ENCODE assay signal across 21 cellular contexts in genomic region chr3:128367221-128367620, GRCh38.
A peak's percentile ranks its signal among the peaks of the same experiment; 100 is the strongest.
DNase-seq lines count a peak whose midpoint lies in the region; ATAC-seq and TF ChIP-seq lines count a peak whose summit lies in the region.
"Had no signal": no experiment of that assay in that cellular context is flagged by ENCODE, and none has a peak within 500 bp of the region (broad histone marks: within the 10 kb centered on the region; RNA-seq: fewer than 3 reads in every experiment).

No MANE protein-coding gene starts in this region.

- no peak for ATAC-seq in left ventricle myocardium superior
- no peak for ATAC-seq in stimulated activated effector memory CD8-positive, alpha-beta T cell treated with anti-CD3 and anti-CD28 coated beads, Interleukin-12 subunit alpha, Interleukin-12 subunit beta, amount 100 ng/mL, for 72 hours
- no peak for ATAC-seq in GM19328 (IDR thresholded peaks at IDR 0.05; ENCODE audit: unreplicated experiment)
- ATAC-seq: Panc1 had no signal

- H3K4me1 Mint-ChIP-seq in HFFc6 (ENCODE audit: low read depth), result peaks cover 19% of the 10 kb centered on the region
- H3K4me1 Mint-ChIP-seq in chondrocyte (ENCODE audit: low read depth), result peaks cover 6% of the 10 kb centered on the region
- H3K4me1 Mint-ChIP-seq in stimulated activated effector memory CD8-positive, alpha-beta T cell treated with anti-CD3 and anti-CD28 coated beads, Interleukin-12 subunit alpha, Interleukin-12 subunit beta, amount 100 ng/mL, for 72 hours, result peaks cover 19% of the 10 kb centered on the region
- H3K4me1 Mint-ChIP-seq in endothelial cell (ENCODE audit: unreplicated experiment), result no peaks in the 10 kb centered on the region
- H3K4me1 Mint-ChIP-seq: CD14-positive monocyte had no signal

- no peaks in the 10 kb centered on the region for H3K36me3 ChIP-seq in left ventricle myocardium inferior
- H3K36me3 ChIP-seq: HAP-1 had no signal

- H3K4me3 ChIP-seq in left ventricle myocardium inferior, result no peak overlapping the region
- H3K4me3 ChIP-seq: HAP-1 had no signal

- no peak overlapping the region for H3K4me3 Mint-ChIP-seq in HFFc6
- no peak overlapping the region for H3K4me3 Mint-ChIP-seq in chondrocyte (ENCODE audit: unreplicated experiment)
- no peak overlapping the region for H3K4me3 Mint-ChIP-seq in stimulated activated effector memory CD8-positive, alpha-beta T cell treated with anti-CD3 and anti-CD28 coated beads, Interleukin-12 subunit alpha, Interleukin-12 subunit beta, amount 100 ng/mL, for 72 hours
- H3K4me3 Mint-ChIP-seq in endothelial cell (ENCODE audit: unreplicated experiment), result no peak overlapping the region
- H3K4me3 Mint-ChIP-seq: CD14-positive monocyte had no signal

- peaks cover 82% of the 10 kb centered on the region for H3K4me1 ChIP-seq in left ventricle myocardium inferior
- H3K4me1 ChIP-seq: HAP-1 had no signal

- DNase-seq in left ventricle myocardium inferior (no peak), left ventricle myocardium superior (no peak), HFFc6 (no peak), chondrocyte (ENCODE audit: low spot score) (peak; percentile 56), NCI-H226 (no peak), endothelial cell (ENCODE audit: low spot score) (no peak)
- DNase-seq in stimulated activated effector memory CD8-positive, alpha-beta T cell treated with anti-CD3 and anti-CD28 coated beads, Interleukin-12 subunit alpha, Interleukin-12 subunit beta, amount 100 ng/mL, for 72 hours (ENCODE audit: low spot score in 2 of 2), result no peak
- DNase-seq: AML-193; DMS53; KG1; NCI-H1092; NCI-H1436 treated with DMSO at 0.1 percent for 48 hours; NCI-H2029; NCI-H2227 treated with DMSO at 0.1 percent for 48 hours; NCI-H510A treated with DMSO at 0.1 percent for 48 hours; NCI-H748 treated with DMSO at 0.1 percent for 48 hours; NK-92 treated with Interleukin-12 subunit alpha and Interleukin-12 subunit beta, amount 100 ng/mL, for 24 hours had no signal

- H3K9me3 Mint-ChIP-seq in HFFc6, result no peaks in the 10 kb centered on the region
- no peaks in the 10 kb centered on the region for H3K9me3 Mint-ChIP-seq in chondrocyte (ENCODE audit: low read depth)
- H3K9me3 Mint-ChIP-seq in stimulated activated effector memory CD8-positive, alpha-beta T cell treated with anti-CD3 and anti-CD28 coated beads, Interleukin-12 subunit alpha, Interleukin-12 subunit beta, amount 100 ng/mL, for 72 hours, result no peaks in the 10 kb centered on the region
- H3K9me3 Mint-ChIP-seq in endothelial cell (ENCODE audit: unreplicated experiment), result no peaks in the 10 kb centered on the region

- no peaks in the 10 kb centered on the region for H3K36me3 Mint-ChIP-seq in HFFc6 (ENCODE audit: low read depth)
- H3K36me3 Mint-ChIP-seq in chondrocyte (ENCODE audit: low read depth), result peaks cover 7% of the 10 kb centered on the region
- no peaks in the 10 kb centered on the region for H3K36me3 Mint-ChIP-seq in stimulated activated effector memory CD8-positive, alpha-beta T cell treated with anti-CD3 and anti-CD28 coated beads, Interleukin-12 subunit alpha, Interleukin-12 subunit beta, amount 100 ng/mL, for 72 hours
- H3K36me3 Mint-ChIP-seq in endothelial cell (ENCODE audit: low read depth, unreplicated experiment), result peaks cover 10% of the 10 kb centered on the region

- H3K27ac Mint-ChIP-seq in HFFc6 (peak overlapping the region; percentile 45; the same call in 1 of the 2 replicates), chondrocyte (ENCODE audit: unreplicated experiment) (no peak overlapping the region), endothelial cell (ENCODE audit: unreplicated experiment) (no peak overlapping the region)
- H3K27ac Mint-ChIP-seq in stimulated activated effector memory CD8-positive, alpha-beta T cell treated with anti-CD3 and anti-CD28 coated beads, Interleukin-12 subunit alpha, Interleukin-12 subunit beta, amount 100 ng/mL, for 72 hours, result peak overlapping the region; percentile 43

- no peaks in the 10 kb centered on the region for H3K9me3 ChIP-seq in left ventricle myocardium inferior (replicated peaks)
- H3K9me3 ChIP-seq: HAP-1 had no signal

- no peaks in the 10 kb centered on the region for H3K27me3 ChIP-seq in left ventricle myocardium inferior (ENCODE audit: low read depth)

- TF ChIP-seq CTCF in left ventricle myocardium inferior (IDR thresholded peaks at IDR 0.05; ENCODE audit: borderline replicate concordance) (no peak), HFFc6 (IDR thresholded peaks at IDR 0.05) (no peak), chondrocyte (IDR thresholded peaks at IDR 0.05) (no peak), endothelial cell (IDR thresholded peaks at IDR 0.05; ENCODE audit: unreplicated experiment) (no peak)

- peak overlapping the region; percentile 90 for H3K27ac ChIP-seq in left ventricle myocardium inferior (replicated peaks)

- H3K27me3 Mint-ChIP-seq in HFFc6 (ENCODE audit: insufficient read depth) (peaks cover 2% of the 10 kb centered on the region), chondrocyte (ENCODE audit: low read depth) (no peaks in the 10 kb centered on the region), endothelial cell (ENCODE audit: unreplicated experiment) (peaks cover 8% of the 10 kb centered on the region)

- intact Hi-C loops in left ventricle myocardium inferior (cut with micrococcal nuclease) (no loop called here), left ventricle myocardium superior (cut with micrococcal nuclease) (no loop called here)

Comparison
In these comparisons a context has a peak if more than half of its experiments do, and no peak if none do; other contexts are left out.
1. H3K27ac Mint-ChIP-seq: peak in HFFc6 (single experiment) and stimulated activated effector memory CD8-positive, alpha-beta T cell treated with anti-CD3 and anti-CD28 coated beads, Interleukin-12 subunit alpha, Interleukin-12 subunit beta, amount 100 ng/mL, for 72 hours (single experiment); none in chondrocyte (single experiment) and endothelial cell (single experiment).